Comparison of ENCODE assay signal across 22 cellular contexts in genomic region chr22:38828616-38829205, GRCh38.
"Had no signal": no experiment of that assay in that cellular context is flagged by ENCODE, and none has a peak within 500 bp of the region (broad histone marks: within the 10 kb centered on the region; RNA-seq: fewer than 3 reads in every experiment).

No MANE protein-coding gene starts in this region.

- H3K4me1 Mint-ChIP-seq: memory B cell, nephron progenitor cell had no signal

- H3K27ac ChIP-seq: pancreas, right lobe of liver, thoracic aorta, transverse colon, vagina had no signal

- H3K9me3 ChIP-seq: mucosa of descending colon, pancreas, right lobe of liver, thoracic aorta, transverse colon, vagina had no signal

- H3K36me3 Mint-ChIP-seq: memory B cell; naive B cell; stimulated activated naive B cell treated with anti-CD40 and anti-IgM and Interleukin-4, amounts not matched to agents 10 μg/mL and 1 μg/mL and 100 μg/mL, for 72 hours had no signal

- H3K4me1 ChIP-seq: pancreas, right lobe of liver, transverse colon, vagina had no signal

- FAIRE-seq: frontal cortex, keratinocyte, pancreas, small intestine had no signal

- DNase-seq: cortex of kidney; head of caudate nucleus; left ventricle myocardium superior; naive B cell; nephron progenitor cell; occipital lobe; pancreas; small intestine; stimulated activated CD4-positive, alpha-beta T cell treated with anti-CD3 and anti-CD28 coated beads, Interleukin-15, amount 100 ng/mL, for 24 hours; stimulated activated CD4-positive, alpha-beta T cell treated with anti-CD3 and anti-CD28 coated beads, Interleukin-2, amount 100 ng/mL, for 48 hours; stimulated activated naive B cell treated with anti-CD40 and anti-IgM and Interleukin-4, amounts not matched to agents 10 μg/mL and 1 μg/mL and 100 μg/mL, for 72 hours; transverse colon had no signal

- H3K4me3 Mint-ChIP-seq: memory B cell; naive B cell; nephron progenitor cell; stimulated activated naive B cell treated with anti-CD40 and anti-IgM and Interleukin-4, amounts not matched to agents 10 μg/mL and 1 μg/mL and 100 μg/mL, for 72 hours; stimulated activated naive CD8-positive, alpha-beta T cell treated with anti-CD3 and anti-CD28 coated beads, Interleukin-15, Interleukin-2, amounts not matched to agents 100 ng/mL and 50 ng/mL, for 24 hours had no signal

- ATAC-seq: left ventricle myocardium superior; mucosa of descending colon; pancreas; right lobe of liver; stimulated activated naive B cell treated with anti-CD40 and anti-IgM and Interleukin-4, amounts not matched to agents 10 μg/mL and 1 μg/mL and 100 μg/mL, for 72 hours had no signal

- H3K27me3 ChIP-seq: pancreas, right lobe of liver, transverse colon, vagina had no signal

- H3K27me3 Mint-ChIP-seq: stimulated activated naive CD8-positive, alpha-beta T cell treated with anti-CD3 and anti-CD28 coated beads, Interleukin-15, Interleukin-2, amounts not matched to agents 100 ng/mL and 50 ng/mL, for 24 hours had no signal

- H3K4me3 ChIP-seq: lung, mucosa of descending colon, pancreas, right lobe of liver, thoracic aorta, transverse colon, vagina had no signal

- H3K27ac Mint-ChIP-seq: memory B cell; naive B cell; nephron progenitor cell; progenitor cell of endocrine pancreas; stimulated activated naive B cell treated with anti-CD40 and anti-IgM and Interleukin-4, amounts not matched to agents 10 μg/mL and 1 μg/mL and 100 μg/mL, for 72 hours; stimulated activated naive CD8-positive, alpha-beta T cell treated with anti-CD3 and anti-CD28 coated beads, Interleukin-15, Interleukin-2, amounts not matched to agents 100 ng/mL and 50 ng/mL, for 24 hours had no signal

- H3K36me3 ChIP-seq: pancreas, right lobe of liver, transverse colon, vagina had no signal

- H3K9me3 Mint-ChIP-seq: memory B cell; nephron progenitor cell; stimulated activated naive B cell treated with anti-CD40 and anti-IgM and Interleukin-4, amounts not matched to agents 10 μg/mL and 1 μg/mL and 100 μg/mL, for 72 hours; stimulated activated naive CD8-positive, alpha-beta T cell treated with anti-CD3 and anti-CD28 coated beads, Interleukin-15, Interleukin-2, amounts not matched to agents 100 ng/mL and 50 ng/mL, for 24 hours had no signal
